20 cellular contexts compared by ENCODE assay signal in genomic region chr5:58383459-58383858, GRCh38.
DNase-seq lines count a peak whose midpoint lies in the region; ATAC-seq, FAIRE-seq and TF ChIP-seq lines count a peak whose summit lies in the region.
"Had no signal": no experiment of that assay in that cellular context is flagged by ENCODE, and none has a peak within 500 bp of the region (broad histone marks: within the 10 kb centered on the region; RNA-seq: fewer than 3 reads in every experiment).

No MANE protein-coding gene starts in this region.

- CTCF ChIA-PET in mammary epithelial cell (lab: Charles Lee; ENCODE audit: low non-redundant PET), result no interaction called here

- TF ChIP-seq POLR2A in Peyer's patch (IDR thresholded peaks at IDR 0.05), result no peak

- peaks cover 5% of the 10 kb centered on the region for H3K36me3 Mint-ChIP-seq in progenitor cell of endocrine pancreas (ENCODE audit: insufficient read depth)
- H3K36me3 Mint-ChIP-seq: CD4-positive, CD25-positive, alpha-beta regulatory T cell; CD8-positive, alpha-beta T cell had no signal

- H2AFZ ChIP-seq in mammary epithelial cell (ENCODE audit: low read depth, low read length) (no peak overlapping the region), keratinocyte (ENCODE audit: control insufficient read depth, low read length) (no peak overlapping the region)
- H2AFZ ChIP-seq: GM23338 had no signal

- H3K4me3 ChIP-seq in MG63 (no peak overlapping the region), mammary epithelial cell (replicated peaks in 1 of 3; ENCODE audit: insufficient read depth in 1 of 3, low read depth in 2 of 3, low read length in 3 of 3) (no peak overlapping the region), keratinocyte (ENCODE audit: control insufficient read depth in 2 of 3, extremely low read depth in 1 of 3, insufficient read depth in 2 of 3, low read depth in 1 of 3, low read length in 3 of 3) (no peak overlapping the region), Peyer's patch (no peak overlapping the region)
- H3K4me3 ChIP-seq: GM12878, GM23338 had no signal

- no peaks in the 10 kb centered on the region for H4K20me1 ChIP-seq in mammary epithelial cell (ENCODE audit: insufficient read depth, low read length)
- H4K20me1 ChIP-seq in keratinocyte (ENCODE audit: control insufficient read depth, extremely low read depth, insufficient read depth, low read length), result no peaks in the 10 kb centered on the region

- WGBS in mammary epithelial cell (ENCODE audit: low coverage, missing lambda C conversion rate), result 100% methylated on average over 2 of the region's 2 CpGs

- intact Hi-C loops in mammary epithelial cell (cut with micrococcal nuclease), result no loop called here

- H3K4me2 ChIP-seq in mammary epithelial cell (ENCODE audit: insufficient read depth, low read depth, low read length), result no peak overlapping the region
- no peak overlapping the region for H3K4me2 ChIP-seq in keratinocyte (ENCODE audit: control insufficient read depth, extremely low read depth, insufficient read depth, low read depth, low read length)
- H3K4me2 ChIP-seq: GM23338 had no signal

- H3K27ac ChIP-seq in mammary epithelial cell (ENCODE audit: insufficient read depth, low read depth, low read length), result no peak overlapping the region
- no peak overlapping the region for H3K27ac ChIP-seq in keratinocyte (ENCODE audit: control insufficient read depth, insufficient read depth, low read length)
- H3K27ac ChIP-seq in Peyer's patch, result no peak overlapping the region
- H3K27ac ChIP-seq: C4-2B had no signal

- no peaks in the 10 kb centered on the region for H3K9me1 ChIP-seq in keratinocyte (ENCODE audit: control insufficient read depth, extremely low read depth, insufficient read depth, low read length)

- H3K36me3 ChIP-seq in MG63 (no peaks in the 10 kb centered on the region), mammary epithelial cell (ENCODE audit: insufficient read depth, low read length) (no peaks in the 10 kb centered on the region), keratinocyte (ENCODE audit: control insufficient read depth in 2 of 2, extremely low read depth in 1 of 2, insufficient read depth in 2 of 2, low read length in 2 of 2) (no peaks in the 10 kb centered on the region), Peyer's patch (no peaks in the 10 kb centered on the region)

- no peak overlapping the region for H3K4me3 Mint-ChIP-seq in progenitor cell of endocrine pancreas (ENCODE audit: low read depth)
- H3K4me3 Mint-ChIP-seq: CD4-positive, CD25-positive, alpha-beta regulatory T cell; CD8-positive, alpha-beta T cell; GM23338; H9 had no signal

- FAIRE-seq in keratinocyte (lab: Jason Lieb, UNC), result peak; percentile 43
- FAIRE-seq: GM12878, GM19239 had no signal

- H3K79me2 ChIP-seq in mammary epithelial cell (ENCODE audit: insufficient read depth, low read length), result no peaks in the 10 kb centered on the region
- no peaks in the 10 kb centered on the region for H3K79me2 ChIP-seq in keratinocyte (ENCODE audit: control insufficient read depth, insufficient read depth, low read length)

- no peak for TF ChIP-seq CTCF in mammary epithelial cell (conservative IDR thresholded peaks at IDR 0.05 in 1 of 2, IDR thresholded peaks at IDR 0.05 in 1 of 2; ENCODE audit: extremely low read depth in 1 of 2, insufficient read depth in 1 of 2, low read depth in 1 of 2, low read length in 2 of 2)
- TF ChIP-seq CTCF in keratinocyte (optimal IDR thresholded peaks at IDR 0.05 in 1 of 3, IDR thresholded peaks at IDR 0.05 in 1 of 3, conservative IDR thresholded peaks at IDR 0.05 in 1 of 3; ENCODE audit: extremely low read depth in 1 of 3, insufficient read depth in 2 of 3, low read length in 3 of 3), result no peak
- TF ChIP-seq CTCF in progenitor cell of endocrine pancreas (IDR thresholded peaks at IDR 0.05; ENCODE audit: unreplicated experiment), result no peak
- TF ChIP-seq CTCF in Peyer's patch (IDR thresholded peaks at IDR 0.05), result no peak

- no TSS peak for BruUV-seq in mammary epithelial cell (replicated peaks; lab: Mats Ljungman, UMichigan)

- H3K27me3 ChIP-seq in MG63 (no peaks in the 10 kb centered on the region), mammary epithelial cell (ENCODE audit: insufficient read depth, low read length) (no peaks in the 10 kb centered on the region), keratinocyte (ENCODE audit: control insufficient read depth, extremely low read depth, insufficient read depth, low read length) (no peaks in the 10 kb centered on the region), Peyer's patch (no peaks in the 10 kb centered on the region)

- no peak overlapping the region for H3K9ac ChIP-seq in mammary epithelial cell (ENCODE audit: insufficient read depth, low read length)
- H3K9ac ChIP-seq in keratinocyte (ENCODE audit: control insufficient read depth, extremely low read depth, insufficient read depth, low read length), result no peak overlapping the region

- H3K9me3 Mint-ChIP-seq in progenitor cell of endocrine pancreas (ENCODE audit: low read depth), result peaks cover 22% of the 10 kb centered on the region

- in situ Hi-C loops in mammary epithelial cell (cut with MboI; ENCODE audit: low sequenced_read_pairs in 2 of 2), result no loop called here

- DNase-seq in MG63, result peak; percentile 28
- DNase-seq in mammary epithelial cell, result peak; percentile 37
- no peak for DNase-seq in keratinocyte (ENCODE audit: low read depth, low spot score)
- no peak for DNase-seq in progenitor cell of endocrine pancreas (ENCODE audit: low spot score, unreplicated experiment)
- no peak for DNase-seq in NOMO-1 treated with DMSO at 0.1 percent for 48 hours (lab: John Stamatoyannopoulos, UW; ENCODE audit: unreplicated experiment)
- DNase-seq in pons (ENCODE audit: low spot score), result no peak
- no peak for DNase-seq in Peyer's patch
- DNase-seq: Caco-2; CD4-positive, CD25-positive, alpha-beta regulatory T cell; CD8-positive, alpha-beta T cell; DMS153; EL; GDM1; H9 had no signal

- H3K27ac Mint-ChIP-seq in progenitor cell of endocrine pancreas, result no peak overlapping the region
- H3K27ac Mint-ChIP-seq: CD4-positive, CD25-positive, alpha-beta regulatory T cell; CD8-positive, alpha-beta T cell; GM23338; H9 had no signal

- no peaks in the 10 kb centered on the region for H3K4me1 Mint-ChIP-seq in progenitor cell of endocrine pancreas (ENCODE audit: low read depth)
- H3K4me1 Mint-ChIP-seq: CD4-positive, CD25-positive, alpha-beta regulatory T cell; GM23338; H9 had no signal

- ATAC-seq in esophagus mucosa, result peak; percentile 99
- ATAC-seq: CD8-positive, alpha-beta T cell; GM12878; GM23338; HCT116 had no signal

- H3K9me3 ChIP-seq in MG63 (peaks cover 14% of the 10 kb centered on the region), mammary epithelial cell (replicated peaks; ENCODE audit: insufficient read depth, low read length) (no peaks in the 10 kb centered on the region), keratinocyte (ENCODE audit: control insufficient read depth, low read depth, low read length) (peaks cover 1% of the 10 kb centered on the region), Peyer's patch (no peaks in the 10 kb centered on the region)

- no peaks in the 10 kb centered on the region for H3K27me3 Mint-ChIP-seq in progenitor cell of endocrine pancreas
- H3K27me3 Mint-ChIP-seq: CD4-positive, CD25-positive, alpha-beta regulatory T cell had no signal

- dilution Hi-C loops in mammary epithelial cell (cut with HindIII; ENCODE audit: low sequenced_read_pairs) (no loop called here), keratinocyte (cut with MboI; ENCODE audit: extremely low pct_ligation_motif_present, low sequenced_read_pairs) (no loop called here)

- H3K4me1 ChIP-seq in mammary epithelial cell (ENCODE audit: insufficient read depth, low read length) (no peaks in the 10 kb centered on the region), keratinocyte (ENCODE audit: control insufficient read depth, extremely low read depth, insufficient read depth, low read length) (no peaks in the 10 kb centered on the region), Peyer's patch (no peaks in the 10 kb centered on the region)
- H3K4me1 ChIP-seq: Caco-2 had no signal

Comparison
In these comparisons a context has a peak if more than half of its experiments do, and no peak if none do; other contexts are left out.
1. DNase-seq: peak in MG63 (single experiment) and mammary epithelial cell (single experiment); none in keratinocyte (single experiment), progenitor cell of endocrine pancreas (single experiment), NOMO-1 treated with DMSO at 0.1 percent for 48 hours (single experiment), pons (single experiment) and Peyer's patch (0 of 3).